Comparison of ENCODE assay signal across 8 cellular contexts in the genomic region with DNA sequence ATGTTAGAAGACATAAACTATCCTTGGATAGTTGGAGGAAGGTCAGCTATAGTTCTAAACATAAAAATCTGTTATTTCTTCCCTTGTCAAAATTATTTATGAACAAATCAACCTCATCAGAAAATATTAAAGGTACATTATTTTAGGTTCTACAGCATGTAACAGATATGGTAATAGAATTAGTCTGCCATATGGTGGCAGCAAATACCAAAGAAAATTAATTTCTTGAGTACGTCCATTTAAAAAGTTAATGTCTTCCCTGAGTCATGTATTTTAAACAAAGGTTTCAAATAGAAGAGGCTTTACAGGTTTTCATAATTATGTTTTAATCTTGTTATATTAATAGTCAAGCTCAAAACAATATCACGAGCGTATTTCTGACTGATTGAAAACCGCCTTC. TPM values are rescaled to one million over a fixed set of nuclear protein-coding genes. Genes with fewer than 3 reads are reported as not detected.
DNase-seq lines count a peak whose midpoint lies in the region; ATAC-seq, FAIRE-seq and TF ChIP-seq lines count a peak whose summit lies in the region.

No MANE protein-coding gene starts in this region.

- 25 to 52% (median 27%) methylated on average over 4 of the region's 4 CpGs for WGBS in heart left ventricle, 4 donors
- WGBS in small intestine, 3 donors, result 55 to 68% (median 56%) methylated on average over 4 of the region's 4 CpGs

- no peak for TF ChIP-seq POLR2A in heart left ventricle (IDR thresholded peaks at IDR 0.05)

- no peaks in the 10 kb centered on the region for H3K27me3 ChIP-seq in heart left ventricle
- no peaks in the 10 kb centered on the region for H3K27me3 ChIP-seq in right atrium auricular region
- no peaks in the 10 kb centered on the region for H3K27me3 ChIP-seq in Panc1 (ENCODE audit: control insufficient read depth, insufficient read depth, low read length)
- H3K27me3 ChIP-seq in small intestine (ENCODE audit: control insufficient read depth in 2 of 2, insufficient read depth in 2 of 2, low read length in 2 of 2), result no peaks in the 10 kb centered on the region
- H3K27me3 ChIP-seq in H7 (ENCODE audit: control insufficient read depth, insufficient read depth, low read length), result no peaks in the 10 kb centered on the region

- FAIRE-seq in small intestine (lab: Jason Lieb, UNC), result peak; percentile 68

- peak in 2 of 4 donors; percentile 57 to 59 for ATAC-seq in heart left ventricle
- peak; percentile 56; the same call in 1 of the 2 replicates for ATAC-seq in Panc1
- no peak for ATAC-seq in HG03108 (IDR thresholded peaks at IDR 0.05; ENCODE audit: unreplicated experiment)

- H3K4me1 ChIP-seq in heart left ventricle, result peaks cover 0 to 16% (median 4%) of the 10 kb centered on the region in 12 donors
- H3K4me1 ChIP-seq in right atrium auricular region, result peaks cover 0 to 4% of the 10 kb centered on the region in 2 donors
- H3K4me1 ChIP-seq in Panc1 (ENCODE audit: control insufficient read depth, insufficient read depth, low read length), result peaks cover 37% of the 10 kb centered on the region; the same call in 1 of the 2 replicates
- H3K4me1 ChIP-seq in small intestine (ENCODE audit: control insufficient read depth in 2 of 2, insufficient read depth in 1 of 2, low read depth in 1 of 2, low read length in 1 of 2), result no peaks in the 10 kb centered on the region

- H3K9me3 ChIP-seq in heart left ventricle, result no peaks in the 10 kb centered on the region
- H3K9me3 ChIP-seq in right atrium auricular region, result no peaks in the 10 kb centered on the region
- no peaks in the 10 kb centered on the region for H3K9me3 ChIP-seq in Panc1 (ENCODE audit: control insufficient read depth, insufficient read depth, low read depth, low read length)
- H3K9me3 ChIP-seq in small intestine (ENCODE audit: control insufficient read depth, low read depth), result no peaks in the 10 kb centered on the region

- POLR2A ChIA-PET in Panc1 (lab: Charles Lee), result interaction anchor here (0.5 kb wide), 1 partner anchor 303 kb away, joined by 3 read pairs; no protein-coding TSS in a partner anchor

- in situ Hi-C loops in Panc1 (cut with HindIII; ENCODE audit: low pct_unique_long_range_greater_than_20kb, low sequenced_read_pairs), result no loop called here

- H3K36me3 ChIP-seq in heart left ventricle, result no peaks in the 10 kb centered on the region
- no peaks in the 10 kb centered on the region for H3K36me3 ChIP-seq in right atrium auricular region
- H3K36me3 ChIP-seq in Panc1 (ENCODE audit: control insufficient read depth, insufficient read depth, low read length), result no peaks in the 10 kb centered on the region
- no peaks in the 10 kb centered on the region for H3K36me3 ChIP-seq in small intestine (ENCODE audit: control insufficient read depth in 2 of 2, insufficient read depth in 2 of 2, low read length in 2 of 2)
- no peaks in the 10 kb centered on the region for H3K36me3 ChIP-seq in H7 (replicated peaks; ENCODE audit: control insufficient read depth, insufficient read depth, low read length)

- no peak overlapping the region for H3K27ac ChIP-seq in heart left ventricle
- no peak overlapping the region for H3K27ac ChIP-seq in right atrium auricular region
- H3K27ac ChIP-seq in Panc1 (ENCODE audit: low read length), result peak overlapping the region; percentile 71; the same call in 1 of the 2 replicates
- no peak overlapping the region for H3K27ac ChIP-seq in small intestine (ENCODE audit: low read depth in 1 of 2, low read length in 1 of 2)

- intact Hi-C loops in heart left ventricle (cut with DNase I) (loop anchor here (1.0 to 10.0 kb wide), 10 partner anchors 229 to 739 kb away; no protein-coding TSS in a partner anchor), Panc1 (cut with micrococcal nuclease; ENCODE audit: unreplicated experiment) (loop anchor here (1.0 to 10.0 kb wide), 3 partner anchors 232 to 434 kb away; partner anchors contain the start of gene GALNT15)

- DNase-seq in heart left ventricle (no peak), right atrium auricular region (ENCODE audit: low spot score) (no peak), Panc1 (ENCODE audit: low read depth, low spot score) (no peak), fibroblast of pulmonary artery (ENCODE audit: low read depth) (peak; percentile 90), small intestine (peak; percentile 32), H7 (no peak), ureter (ENCODE audit: low spot score) (no peak)

- BruUV-seq in Panc1 (replicated peaks; lab: Mats Ljungman, UMichigan), result no TSS peak

- TF ChIP-seq CTCF in heart left ventricle (IDR thresholded peaks at IDR 0.05), result peak; percentile 25 to 70 (median 52)
- TF ChIP-seq CTCF in right atrium auricular region (IDR thresholded peaks at IDR 0.05), result peak in 1 of 2 donors; percentile 67
- TF ChIP-seq CTCF in Panc1 (IDR thresholded peaks at IDR 0.05), result peak; percentile 32; the same call in 1 of the 2 replicates
- TF ChIP-seq CTCF in fibroblast of pulmonary artery (IDR thresholded peaks at IDR 0.05; ENCODE audit: low read length, missing control alignments), result peak; percentile 34

- H3K4me3 ChIP-seq in heart left ventricle (no peak overlapping the region), right atrium auricular region (no peak overlapping the region), Panc1 (ENCODE audit: low read depth in 2 of 2, low read length in 2 of 2) (no peak overlapping the region), fibroblast of pulmonary artery (replicated peaks; ENCODE audit: low read depth, low read length) (no peak overlapping the region), small intestine (ENCODE audit: low read depth in 1 of 2, low read length in 2 of 2) (no peak overlapping the region), H7 (ENCODE audit: insufficient read depth, low read depth, low read length) (no peak overlapping the region)

- CTCF ChIA-PET in Panc1 (lab: Charles Lee), result interaction anchor here (0.6 kb wide), 1 partner anchor 432 kb away, joined by 7 read pairs; no protein-coding TSS in a partner anchor

RNA-seq across cellular contexts. Expression of gene ANKRD28, which starts 17.9 kb away (rescaled TPM):
- total RNA-seq in heart left ventricle, result 10 to 100 TPM; 20.9 to 32.1 (median 24.6) TPM
- 10 to 100 TPM in 1 of 2 donors, 1 to 10 TPM in 1; 4.9 to 15.1 TPM for polyA plus RNA-seq in heart left ventricle
- total RNA-seq in right atrium auricular region, result 10 to 100 TPM in 1 of 2 donors, 1 to 10 TPM in 1; 9.2 to 11.3 TPM
- 89.3 TPM for total RNA-seq in Panc1 (2021; ENCODE audit: unreplicated experiment)
- polyA plus RNA-seq in Panc1 (2012; ENCODE audit: insufficient read length), result 35.0 TPM
- 10 to 100 TPM in 2 of 3 donors, 1 to 10 TPM in 1; 8.9 to 12.2 (median 11.0) TPM for polyA plus RNA-seq in small intestine
- 28.5 and 38.9 TPM in 2 replicates for total RNA-seq in H7 (2014; rRNA removed; shearing (Covaris generic))
- total RNA-seq in ureter, result 62.4 TPM

Comparison
In these comparisons a context has a peak if more than half of its experiments do, and no peak if none do; other contexts are left out.
1. DNase-seq: peak in fibroblast of pulmonary artery (single experiment) and small intestine (single experiment); none in heart left ventricle (0 of 5), right atrium auricular region (single experiment), Panc1 (single experiment), H7 (single experiment) and ureter (single experiment).